Comparison of ENCODE assay signal across 1 cellular context in genomic region chr15:62896969-62897486, GRCh38.
A peak's percentile ranks its signal among the peaks of the same experiment; 100 is the strongest.
TF ChIP-seq lines count a peak whose summit lies in the region.

No MANE protein-coding gene starts in this region.

TF ChIP-seq in SK-N-SH, 30 proteins besides CTCF, POLR2A, EP300 and RAD21 (continued from another document):
- TF ChIP-seq RCOR1 (IDR thresholded peaks at IDR 0.05; ENCODE audit: low read length), result peak; percentile 50; the same call in 1 of the 2 replicates
- peak; percentile 98 for TF ChIP-seq TEAD4 (IDR thresholded peaks at IDR 0.05; ENCODE audit: borderline replicate concordance, insufficient read depth)
- no peak for TF ChIP-seq FOXJ3 (CRISPR knock-in tag; IDR thresholded peaks at IDR 0.05)
- no peak for TF ChIP-seq CHD2 (IDR thresholded peaks at IDR 0.05; ENCODE audit: low read length, partially characterized antibody)
- TF ChIP-seq GABPA (IDR thresholded peaks at IDR 0.05; ENCODE audit: low read depth), result peak; percentile 35; the same call in 1 of the 2 replicates
- TF ChIP-seq NFIC (IDR thresholded peaks at IDR 0.05; ENCODE audit: borderline replicate concordance), result peak; percentile 99
- no peak for TF ChIP-seq RFX5 (IDR thresholded peaks at IDR 0.05; ENCODE audit: low read length)
- no peak for TF ChIP-seq EZH2phosphoT487 (IDR thresholded peaks at IDR 0.05; ENCODE audit: borderline replicate concordance, low read depth)
